ENCODE assay signal across 20 cellular contexts in genomic region chr11:36374726-36375125, GRCh38.
DNase-seq lines count a peak whose midpoint lies in the region; ATAC-seq and TF ChIP-seq lines count a peak whose summit lies in the region.
"Had no signal": no experiment of that assay in that cellular context is flagged by ENCODE, and none has a peak within 500 bp of the region (broad histone marks: within the 10 kb centered on the region; RNA-seq: fewer than 3 reads in every experiment).

No MANE protein-coding gene starts in this region.

- peak overlapping the region; percentile 8 to 56 (median 55) for H3K4me3 Mint-ChIP-seq in nephron
- no peak overlapping the region for H3K4me3 Mint-ChIP-seq in stimulated activated naive B cell treated with anti-CD40 and anti-IgM and Interleukin-4, amounts not matched to agents 10 μg/mL and 1 μg/mL and 100 μg/mL, for 72 hours
- H3K4me3 Mint-ChIP-seq in stimulated activated memory B cell treated with anti-CD40 and anti-IgM and Interleukin-4, amounts not matched to agents 10 μg/mL and 1 μg/mL and 100 μg/mL, for 72 hours = no peak overlapping the region

- no peak overlapping the region for H3K27ac Mint-ChIP-seq in nephron
- no peak overlapping the region for H3K27ac Mint-ChIP-seq in stimulated activated naive B cell treated with anti-CD40 and anti-IgM and Interleukin-4, amounts not matched to agents 10 μg/mL and 1 μg/mL and 100 μg/mL, for 72 hours
- H3K27ac Mint-ChIP-seq in stimulated activated memory B cell treated with anti-CD40 and anti-IgM and Interleukin-4, amounts not matched to agents 10 μg/mL and 1 μg/mL and 100 μg/mL, for 72 hours = no peak overlapping the region
- H3K27ac Mint-ChIP-seq: H9 had no signal

- H3K4me3 ChIP-seq in A673 (ENCODE audit: low read depth, low read length, poor library complexity, severe bottlenecking) = no peak overlapping the region
- no peak overlapping the region for H3K4me3 ChIP-seq in colonic mucosa
- H3K4me3 ChIP-seq: MG63 had no signal

- BruUV-seq in A673 (replicated peaks; lab: Mats Ljungman, UMichigan) = no TSS peak

- no peaks in the 10 kb centered on the region for H3K27me3 ChIP-seq in A673 (replicated peaks; ENCODE audit: insufficient read depth, low read depth, low read length, poor library complexity)
- H3K27me3 ChIP-seq in colonic mucosa = no peaks in the 10 kb centered on the region

- peaks cover 64% of the 10 kb centered on the region for H3K27me3 Mint-ChIP-seq in nephron (ENCODE audit: low read depth)
- H3K27me3 Mint-ChIP-seq in stimulated activated naive B cell treated with anti-CD40 and anti-IgM and Interleukin-4, amounts not matched to agents 10 μg/mL and 1 μg/mL and 100 μg/mL, for 72 hours = peaks cover 24 to 37% of the 10 kb centered on the region in 2 donors
- peaks cover 60% of the 10 kb centered on the region for H3K27me3 Mint-ChIP-seq in stimulated activated memory B cell treated with anti-CD40 and anti-IgM and Interleukin-4, amounts not matched to agents 10 μg/mL and 1 μg/mL and 100 μg/mL, for 72 hours

- no peaks in the 10 kb centered on the region for H3K36me3 Mint-ChIP-seq in nephron (ENCODE audit: low read depth)
- H3K36me3 Mint-ChIP-seq in stimulated activated naive B cell treated with anti-CD40 and anti-IgM and Interleukin-4, amounts not matched to agents 10 μg/mL and 1 μg/mL and 100 μg/mL, for 72 hours = peaks cover 4 to 5% of the 10 kb centered on the region in 2 donors
- H3K36me3 Mint-ChIP-seq in stimulated activated memory B cell treated with anti-CD40 and anti-IgM and Interleukin-4, amounts not matched to agents 10 μg/mL and 1 μg/mL and 100 μg/mL, for 72 hours = no peaks in the 10 kb centered on the region

- CTCF ChIA-PET in A673 (lab: Charles Lee) = interaction anchor here (0.6 to 2.0 kb wide), 3 partner anchors 104 to 144 kb away, joined by 4 to 5 read pairs (median 4); no protein-coding TSS in a partner anchor

- peak overlapping the region; percentile 47 for H3K27ac ChIP-seq in A673 (ENCODE audit: low read depth, low read length, poor library complexity, severe bottlenecking)
- peak overlapping the region; percentile 49 for H3K27ac ChIP-seq in colonic mucosa
- H3K27ac ChIP-seq: KMS-11 had no signal

- H3K4me1 Mint-ChIP-seq in nephron = peaks cover 23% of the 10 kb centered on the region
- H3K4me1 Mint-ChIP-seq in stimulated activated naive B cell treated with anti-CD40 and anti-IgM and Interleukin-4, amounts not matched to agents 10 μg/mL and 1 μg/mL and 100 μg/mL, for 72 hours = peaks cover 16 to 26% of the 10 kb centered on the region in 2 donors
- H3K4me1 Mint-ChIP-seq in stimulated activated memory B cell treated with anti-CD40 and anti-IgM and Interleukin-4, amounts not matched to agents 10 μg/mL and 1 μg/mL and 100 μg/mL, for 72 hours = peaks cover 25% of the 10 kb centered on the region

- POLR2A ChIA-PET in A673 (lab: Charles Lee; ENCODE audit: low non-redundant PET) = interaction anchor here (0.7 kb wide), 1 partner anchor 78 kb away, joined by 3 read pairs; the partner anchor contains the start of gene PRR5L

- no peaks in the 10 kb centered on the region for H3K9me3 Mint-ChIP-seq in nephron
- H3K9me3 Mint-ChIP-seq in stimulated activated naive B cell treated with anti-CD40 and anti-IgM and Interleukin-4, amounts not matched to agents 10 μg/mL and 1 μg/mL and 100 μg/mL, for 72 hours = no peaks in the 10 kb centered on the region
- no peaks in the 10 kb centered on the region for H3K9me3 Mint-ChIP-seq in stimulated activated memory B cell treated with anti-CD40 and anti-IgM and Interleukin-4, amounts not matched to agents 10 μg/mL and 1 μg/mL and 100 μg/mL, for 72 hours
- H3K9me3 Mint-ChIP-seq: CD8-positive, alpha-beta T cell; H9 had no signal

- DNase-seq in A673 (ENCODE audit: low spot score) (peak; percentile 77), NCI-H69 (lab: John Stamatoyannopoulos, UW) (peak; percentile 16), colonic mucosa (no peak), SHP77 treated with DMSO at 0.1 percent for 48 hours (lab: John Stamatoyannopoulos, UW) (no peak), DMS79 treated with DMSO at 0.1 percent for 48 hours (lab: John Stamatoyannopoulos, UW) (no peak)
- DNase-seq in stimulated activated naive B cell treated with anti-CD40 and anti-IgM and Interleukin-4, amounts not matched to agents 10 μg/mL and 1 μg/mL and 100 μg/mL, for 72 hours = no peak
- DNase-seq: BE2C; CD8-positive, alpha-beta T cell; H9; MG63; NCI-H1048; NCI-H1436; NCI-H1930; NCI-H345; NCI-H526 treated with DMSO at 0.1 percent for 48 hours; SK-N-SH had no signal

- intact Hi-C loops in A673 (cut with micrococcal nuclease; ENCODE audit: unreplicated experiment) = loop anchor here (2.0 to 10.0 kb wide), 5 partner anchors 67 to 904 kb away; partner anchors contain the start of gene FJX1
- intact Hi-C loops in colonic mucosa (cut with DNase I) = loop anchor here (5.0 kb wide), 1 partner anchor 82 kb away; no protein-coding TSS in a partner anchor

- peak overlapping the region in 1 of 2 donors; percentile 99 for H3K9ac ChIP-seq in colonic mucosa (ENCODE audit: low read depth in 2 of 2, low read length in 2 of 2)
- H3K9ac ChIP-seq: KMS-11, SK-N-SH had no signal

- TF ChIP-seq CTCF in A673 (conservative IDR thresholded peaks at IDR 0.05; ENCODE audit: low read depth, low read length) (no peak), colonic mucosa (IDR thresholded peaks at IDR 0.05) (no peak), nephron (IDR thresholded peaks at IDR 0.05; ENCODE audit: unreplicated experiment in 3 of 3) (no peak)

- H3K4me1 ChIP-seq in A673 (ENCODE audit: insufficient read depth, low read length, poor library complexity, severe bottlenecking) = peaks cover 59% of the 10 kb centered on the region
- peaks cover 12% of the 10 kb centered on the region for H3K4me1 ChIP-seq in colonic mucosa
- H3K4me1 ChIP-seq: BE2C had no signal

- ATAC-seq in stimulated activated naive B cell treated with anti-CD40 and anti-IgM and Interleukin-4, amounts not matched to agents 10 μg/mL and 1 μg/mL and 100 μg/mL, for 72 hours (replicated peaks) = no peak
- ATAC-seq in stimulated activated memory B cell treated with anti-CD40 and anti-IgM and Interleukin-4, amounts not matched to agents 10 μg/mL and 1 μg/mL and 100 μg/mL, for 72 hours = no peak
- ATAC-seq: Right ventricle myocardium inferior had no signal

- H3K9me3 ChIP-seq in A673 (ENCODE audit: low read depth, low read length, poor library complexity, severe bottlenecking) (no peaks in the 10 kb centered on the region), colonic mucosa (no peaks in the 10 kb centered on the region)
- H3K9me3 ChIP-seq: BE2C, MG63, SK-N-SH had no signal

- H3K36me3 ChIP-seq in A673 (ENCODE audit: insufficient read depth, low read length, poor library complexity, severe bottlenecking) = no peaks in the 10 kb centered on the region
- no peaks in the 10 kb centered on the region for H3K36me3 ChIP-seq in colonic mucosa
- H3K36me3 ChIP-seq: BE2C, MG63 had no signal

Comparison
In these comparisons a context has a peak if more than half of its experiments do, and no peak if none do; other contexts are left out.
1. DNase-seq: peak in A673 (single experiment) and NCI-H69 (single experiment); none in colonic mucosa (single experiment), SHP77 treated with DMSO at 0.1 percent for 48 hours (single experiment), stimulated activated naive B cell treated with anti-CD40 and anti-IgM and Interleukin-4, amounts not matched to agents 10 μg/mL and 1 μg/mL and 100 μg/mL, for 72 hours (single experiment) and DMS79 treated with DMSO at 0.1 percent for 48 hours (single experiment).
2. H3K4me3 Mint-ChIP-seq: peak in nephron (3 of 3); none in stimulated activated naive B cell treated with anti-CD40 and anti-IgM and Interleukin-4, amounts not matched to agents 10 μg/mL and 1 μg/mL and 100 μg/mL, for 72 hours (0 of 2) and stimulated activated memory B cell treated with anti-CD40 and anti-IgM and Interleukin-4, amounts not matched to agents 10 μg/mL and 1 μg/mL and 100 μg/mL, for 72 hours (single experiment).